In genomic region chr12:57243521-57244305, GRCh38 we compare ENCODE assay signal across 8 cellular contexts. TPM values are rescaled to one million over a fixed set of nuclear protein-coding genes. Genes with fewer than 3 reads are reported as not detected.
DNase-seq lines count a peak whose midpoint lies in the region; ATAC-seq and TF ChIP-seq lines count a peak whose summit lies in the region.

No MANE protein-coding gene starts in this region.

- H3K27me3 ChIP-seq in Caco-2 (replicated peaks; ENCODE audit: control insufficient read depth, insufficient read depth, low read length) = peaks cover 9% of the 10 kb centered on the region
- peaks cover 29% of the 10 kb centered on the region for H3K27me3 ChIP-seq in osteoblast (ENCODE audit: insufficient read depth, low read length)
- peaks cover 57% of the 10 kb centered on the region for H3K27me3 ChIP-seq in transverse colon

- peak overlapping the region; percentile 74 for H3K4me3 Mint-ChIP-seq in Caco-2 (ENCODE audit: unreplicated experiment)

- H2AFZ ChIP-seq in osteoblast (ENCODE audit: low read length) = no peak overlapping the region

- H3K9me3 Mint-ChIP-seq in Caco-2 (ENCODE audit: unreplicated experiment) = no peaks in the 10 kb centered on the region

- intact Hi-C loops in Caco-2 (cut with micrococcal nuclease; ENCODE audit: unreplicated experiment) (loop anchor here (1.0 kb wide), 1 partner anchor 29 kb away; no protein-coding TSS in a partner anchor), transverse colon (cut with DNase I; ENCODE audit: low total_unique reads) (loop anchor here (1.0 kb wide), 1 partner anchor 25 kb away; no protein-coding TSS in a partner anchor)

- H4K20me1 ChIP-seq in osteoblast (ENCODE audit: insufficient read depth, low read length) = peaks cover 4% of the 10 kb centered on the region

- H3K4me1 Mint-ChIP-seq in Caco-2 (ENCODE audit: low read depth, unreplicated experiment) = peaks cover 28% of the 10 kb centered on the region

- no peak for ATAC-seq in GM19324 (IDR thresholded peaks at IDR 0.05; ENCODE audit: low FRiP score, unreplicated experiment)

- WGBS in transverse colon (ENCODE audit: low coverage in 1 of 2), 2 donors = 0 to 10% methylated on average over 1 to 40 of the region's 41 CpGs

- H3K36me3 Mint-ChIP-seq in Caco-2 (ENCODE audit: insufficient read depth, unreplicated experiment) = peaks cover 29% of the 10 kb centered on the region

- peak; percentile 80 to 90 for DNase-seq in Caco-2
- DNase-seq in HuH-7 (ENCODE audit: low spot score) = peak; percentile 82
- DNase-seq in RKO (ENCODE audit: low spot score) = peak; percentile 82
- DNase-seq in activated effector memory CD4-positive, alpha-beta T cell treated with anti-CD3 and anti-CD28 coated beads, Interleukin-2, amount 50 U/mL, for 16 hours = peak; percentile 92
- peak; percentile 49 to 89 for DNase-seq in foreskin fibroblast
- DNase-seq in osteoblast (ENCODE audit: insufficient read length, low spot score, missing footprints) = peak; percentile 98
- DNase-seq in transverse colon = peak; percentile 86

- H3K9me3 ChIP-seq in Caco-2 (no peaks in the 10 kb centered on the region), osteoblast (ENCODE audit: low read depth, low read length) (no peaks in the 10 kb centered on the region), transverse colon (no peaks in the 10 kb centered on the region)

- H3K27me3 Mint-ChIP-seq in Caco-2 (ENCODE audit: insufficient read depth, unreplicated experiment) = peaks cover 7% of the 10 kb centered on the region

- H3K4me3 ChIP-seq in Caco-2 (ENCODE audit: low read depth, low read length) (peak overlapping the region; percentile 57), foreskin fibroblast (ENCODE audit: low read depth in 1 of 2, low read length in 2 of 2) (peak overlapping the region; percentile 36 to 39), osteoblast (ENCODE audit: insufficient read depth, low read length) (peak overlapping the region; percentile 68), transverse colon (peak overlapping the region in 2 of 4 donors; percentile 15 to 42)

- H3K36me3 ChIP-seq in Caco-2 (ENCODE audit: control insufficient read depth, insufficient read depth, low read length) (no peaks in the 10 kb centered on the region), osteoblast (ENCODE audit: insufficient read depth, low read length) (no peaks in the 10 kb centered on the region), transverse colon (no peaks in the 10 kb centered on the region)

- peaks cover 19% of the 10 kb centered on the region for H3K4me1 ChIP-seq in Caco-2
- peaks cover 26% of the 10 kb centered on the region for H3K4me1 ChIP-seq in osteoblast (ENCODE audit: insufficient read depth, low read length)
- H3K4me1 ChIP-seq in transverse colon = peaks cover 31 to 51% (median 48%) of the 10 kb centered on the region in 4 donors

- H3K27ac ChIP-seq in osteoblast (ENCODE audit: low read depth, low read length) (no peak overlapping the region), transverse colon (peak overlapping the region in 1 of 4 donors; percentile 22)

- no peak for TF ChIP-seq POLR2A in transverse colon (IDR thresholded peaks at IDR 0.05)

- POLR2A ChIA-PET in Caco-2 (lab: Charles Lee) = interaction anchor here (1.8 kb wide), 1 partner anchor 14 kb away, joined by 16 read pairs; the partner anchor contains the start of gene SHMT2

- no peak for TF ChIP-seq EP300 in transverse colon (IDR thresholded peaks at IDR 0.05; ENCODE audit: low read depth)

- in situ Hi-C loops in transverse colon (cut with MboI; ENCODE audit: low pct_ligation_motif_present in 1 of 4, low pct_unique_long_range_greater_than_20kb in 1 of 4, low sequenced_read_pairs in 3 of 4) = no loop called here

- peak; percentile 66 to 82 for TF ChIP-seq CTCF in Caco-2 (IDR thresholded peaks at IDR 0.05; ENCODE audit: insufficient read depth in 1 of 2, low read depth in 1 of 2, low read length in 1 of 2, severe bottlenecking in 1 of 2, unreplicated experiment in 1 of 2)
- peak; percentile 75 for TF ChIP-seq CTCF in foreskin fibroblast (IDR thresholded peaks at IDR 0.05; ENCODE audit: low read depth, low read length)
- peak; percentile 83 for TF ChIP-seq CTCF in osteoblast (IDR thresholded peaks at IDR 0.05; ENCODE audit: extremely low read depth, low read depth, low read length)
- TF ChIP-seq CTCF in transverse colon (IDR thresholded peaks at IDR 0.05) = peak; percentile 63 to 82 (median 73)

- H3K27ac Mint-ChIP-seq in Caco-2 (ENCODE audit: unreplicated experiment) = peak overlapping the region; percentile 50

- H3K79me2 ChIP-seq in osteoblast (ENCODE audit: insufficient read depth, low read length) = no peaks in the 10 kb centered on the region

- no TSS peak for BruUV-seq in Caco-2 (replicated peaks; lab: Mats Ljungman, UMichigan)

- CTCF ChIA-PET in Caco-2 (lab: Charles Lee) = interaction anchor here (0.6 to 6.4 kb wide), 24 partner anchors 8 to 493 kb away, joined by 3 to 80 read pairs (median 6); partner anchors contain the start of genes INHBE, NXPH4 and SHMT2

- H3K4me2 ChIP-seq in osteoblast (ENCODE audit: insufficient read depth, low read length) = peak overlapping the region; percentile 79

RNA-seq across cellular contexts. Expression of gene STAC3, which starts 7.3 kb away (rescaled TPM):
- total RNA-seq in Caco-2 (2022) (0.70 and 1.3 TPM in 2 replicates), osteoblast (0.36 and 0.59 TPM in 2 replicates), transverse colon (1 to 10 TPM; 1.8 to 3.3 (median 1.9) TPM)

RNA-seq across cellular contexts. Expression of gene SHMT2, which starts 14.2 kb away (rescaled TPM):
- total RNA-seq in Caco-2 (2022) (387 and 466 TPM in 2 replicates), osteoblast (384 and 408 TPM in 2 replicates), transverse colon (100 to 1,000 TPM in 1 of 4 donors, 10 to 100 TPM in 3; 29.2 to 104 (median 33.4) TPM)

RNA-seq across cellular contexts. Expression of gene NXPH4, which starts 27.1 kb away (rescaled TPM):
- total RNA-seq in Caco-2 (2022) = 10.0 and 10.6 TPM in 2 replicates
- total RNA-seq in osteoblast = 0.88 and 1.1 TPM in 2 replicates
- not detected for total RNA-seq in transverse colon
